In the genomic region with DNA sequence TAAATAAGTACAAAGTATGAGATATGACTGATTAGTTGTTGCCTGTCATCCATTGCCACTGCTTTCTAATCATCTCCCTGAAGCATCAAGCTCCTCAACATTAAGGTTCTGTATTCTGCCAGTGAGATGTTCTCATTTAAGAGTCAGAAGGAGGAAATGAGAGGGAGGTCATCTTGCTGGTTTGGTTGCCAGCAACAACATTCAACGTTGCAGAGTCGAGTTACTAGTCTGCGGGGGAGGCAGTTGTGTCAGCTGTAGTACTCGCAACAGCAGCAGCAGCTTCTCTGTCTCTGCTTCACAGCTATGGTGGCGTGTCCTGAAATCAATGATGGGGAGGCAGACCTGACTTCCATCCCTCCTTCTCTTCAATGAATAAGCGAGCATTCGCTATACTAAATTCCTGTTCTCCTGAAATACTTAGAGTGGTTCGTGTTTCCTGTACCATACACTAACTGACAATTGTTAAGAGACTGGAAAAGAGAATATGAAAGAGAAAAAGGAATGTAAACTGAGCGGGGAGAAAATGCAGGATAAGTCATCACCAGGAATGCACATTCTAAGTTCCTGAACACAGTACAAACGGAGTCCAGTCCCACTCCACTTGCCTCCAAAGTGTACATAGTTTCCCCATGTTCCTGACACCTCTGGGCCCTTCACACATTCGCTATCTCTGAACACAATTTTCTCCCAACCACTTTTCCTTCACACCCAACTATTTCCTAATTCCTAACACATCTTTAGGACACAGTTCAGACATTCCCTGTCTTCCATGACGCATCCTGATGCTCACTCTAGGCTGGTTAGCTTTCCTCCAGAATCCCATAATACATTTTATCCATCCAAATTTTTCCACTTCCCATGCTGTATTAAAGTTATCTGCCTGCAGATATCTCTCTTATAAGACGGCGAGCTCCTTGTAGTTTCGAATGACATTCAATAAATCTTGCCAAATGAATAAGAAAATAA, we compare ENCODE assay signal across 8 cellular contexts.
DNase-seq lines count a peak whose midpoint lies in the region; TF ChIP-seq lines count a peak whose summit lies in the region.

No MANE protein-coding gene starts in this region.

- peaks cover 9% of the 10 kb centered on the region for H3K36me3 Mint-ChIP-seq in type B pancreatic cell
- peaks cover 8% of the 10 kb centered on the region for H3K36me3 Mint-ChIP-seq in activated CD4-positive, alpha-beta T cell treated with anti-CD3 and anti-CD28 coated beads, Interleukin-2, amount 10 ng/mL, durations not matched to agents 7 days and 5 days (ENCODE audit: low read depth)

- H3K27me3 Mint-ChIP-seq in type B pancreatic cell: no peaks in the 10 kb centered on the region
- no peaks in the 10 kb centered on the region for H3K27me3 Mint-ChIP-seq in activated CD4-positive, alpha-beta T cell treated with anti-CD3 and anti-CD28 coated beads, Interleukin-2, amount 10 ng/mL, durations not matched to agents 7 days and 5 days

- H3K9ac ChIP-seq in colonic mucosa (ENCODE audit: low read depth in 2 of 2, low read length in 2 of 2): no peak overlapping the region

- no peaks in the 10 kb centered on the region for H3K36me3 ChIP-seq in colonic mucosa

- H3K27ac ChIP-seq in colonic mucosa: peak overlapping the region; percentile 12

- TF ChIP-seq CTCF in colonic mucosa (IDR thresholded peaks at IDR 0.05) (no peak), type B pancreatic cell (conservative IDR thresholded peaks at IDR 0.05) (no peak)

- CTCF ChIA-PET in activated CD4-positive, alpha-beta T cell treated with anti-CD3 and anti-CD28 coated beads, Interleukin-2, amount 10 ng/mL, durations not matched to agents 7 days and 5 days (lab: Charles Lee): interaction anchor here (1.1 to 1.2 kb wide), 2 partner anchors 22 to 47 kb away, joined by 3 read pairs; no protein-coding TSS in a partner anchor

- H3K9me3 ChIP-seq in colonic mucosa: no peaks in the 10 kb centered on the region

- intact Hi-C loops in colonic mucosa (cut with DNase I): no loop called here

- H3K4me1 ChIP-seq in colonic mucosa: no peaks in the 10 kb centered on the region

- no peak overlapping the region for H3K4me3 Mint-ChIP-seq in type B pancreatic cell
- H3K4me3 Mint-ChIP-seq in activated CD4-positive, alpha-beta T cell treated with anti-CD3 and anti-CD28 coated beads, Interleukin-2, amount 10 ng/mL, durations not matched to agents 7 days and 5 days: no peak overlapping the region

- H3K9me3 Mint-ChIP-seq in type B pancreatic cell: no peaks in the 10 kb centered on the region
- H3K9me3 Mint-ChIP-seq in activated CD4-positive, alpha-beta T cell treated with anti-CD3 and anti-CD28 coated beads, Interleukin-2, amount 10 ng/mL, durations not matched to agents 7 days and 5 days: no peaks in the 10 kb centered on the region

- DNase-seq in Daoy (ENCODE audit: low read depth): peak; percentile 78
- DNase-seq in Kasumi-1 (lab: John Stamatoyannopoulos, UW): peak; percentile 52 to 58
- no peak for DNase-seq in colonic mucosa
- peak; percentile 77 for DNase-seq in myocyte (ENCODE audit: low read depth)
- no peak for DNase-seq in type B pancreatic cell (ENCODE audit: extremely low spot score, unreplicated experiment)
- DNase-seq in 8988T: no peak
- no peak for DNase-seq in activated CD4-positive, alpha-beta T cell treated with anti-CD3 and anti-CD28 coated beads, Interleukin-2, amount 10 ng/mL, durations not matched to agents 7 days and 5 days
- DNase-seq in C1 segment of cervical spinal cord (lab: John Stamatoyannopoulos, UW): no peak

- H3K27ac Mint-ChIP-seq in type B pancreatic cell: no peak overlapping the region
- no peak overlapping the region for H3K27ac Mint-ChIP-seq in activated CD4-positive, alpha-beta T cell treated with anti-CD3 and anti-CD28 coated beads, Interleukin-2, amount 10 ng/mL, durations not matched to agents 7 days and 5 days

- no peak overlapping the region for H3K4me3 ChIP-seq in colonic mucosa

- peaks cover 20% of the 10 kb centered on the region for H3K4me1 Mint-ChIP-seq in type B pancreatic cell (ENCODE audit: unreplicated experiment)
- peaks cover 4% of the 10 kb centered on the region for H3K4me1 Mint-ChIP-seq in activated CD4-positive, alpha-beta T cell treated with anti-CD3 and anti-CD28 coated beads, Interleukin-2, amount 10 ng/mL, durations not matched to agents 7 days and 5 days

- no peaks in the 10 kb centered on the region for H3K27me3 ChIP-seq in colonic mucosa

- POLR2A ChIA-PET in activated CD4-positive, alpha-beta T cell treated with anti-CD3 and anti-CD28 coated beads, Interleukin-2, amount 10 ng/mL, durations not matched to agents 7 days and 5 days (lab: Charles Lee): no interaction called here

Comparison
In these comparisons a context has a peak if more than half of its experiments do, and no peak if none do; other contexts are left out.
1. DNase-seq: peak in Daoy (single experiment), Kasumi-1 (2 of 2) and myocyte (single experiment); none in colonic mucosa (single experiment), type B pancreatic cell (single experiment), 8988T (single experiment), activated CD4-positive, alpha-beta T cell treated with anti-CD3 and anti-CD28 coated beads, Interleukin-2, amount 10 ng/mL, durations not matched to agents 7 days and 5 days (single experiment) and C1 segment of cervical spinal cord (0 of 14).